ENCODE assay signal across 11 cellular contexts in genomic region chr21:22096314-22096713, GRCh38.
"Had no signal": no experiment of that assay in that cellular context is flagged by ENCODE, and none has a peak within 500 bp of the region (broad histone marks: within the 10 kb centered on the region; RNA-seq: fewer than 3 reads in every experiment).

No MANE protein-coding gene starts in this region.

- H3K4me3 ChIP-seq: GM23248, GM23338, HAP-1 had no signal

- H3K4me2 ChIP-seq: GM23338 had no signal

- H3K4me1 ChIP-seq: HAP-1 had no signal

- FAIRE-seq: H1, H54 had no signal

- H3K9ac ChIP-seq: GM23248 had no signal

- ATAC-seq: GM23338, HCT116 had no signal

- H2AFZ ChIP-seq: GM23248, GM23338 had no signal

- H3K27ac ChIP-seq: GM23248 had no signal

- DNase-seq: GM23248, GOT3, H7, H9, HCEC 1CT, HFFc6 had no signal

- H3K36me3 ChIP-seq: HAP-1 had no signal

- H3K9me3 ChIP-seq: HAP-1 had no signal
